Comparison of ENCODE assay signal across 8 cellular contexts in genomic region chr2:172285010-172285621, GRCh38.
DNase-seq lines count a peak whose midpoint lies in the region; ATAC-seq and TF ChIP-seq lines count a peak whose summit lies in the region.

No MANE protein-coding gene starts in this region.

- peak overlapping the region; percentile 97 for H3K27ac Mint-ChIP-seq in neural progenitor cell
- H3K27ac Mint-ChIP-seq in activated CD8-positive, alpha-beta T cell treated with anti-CD3 and anti-CD28 coated beads, Interleukin-2, amount 10 ng/mL, durations not matched to agents 7 days and 5 days: no peak overlapping the region
- no peak overlapping the region for H3K27ac Mint-ChIP-seq in effector memory CD8-positive, alpha-beta T cell

- H3K4me1 Mint-ChIP-seq in neural progenitor cell: peaks cover 59% of the 10 kb centered on the region
- H3K4me1 Mint-ChIP-seq in activated CD8-positive, alpha-beta T cell treated with anti-CD3 and anti-CD28 coated beads, Interleukin-2, amount 10 ng/mL, durations not matched to agents 7 days and 5 days (ENCODE audit: low read depth): peaks cover 8% of the 10 kb centered on the region
- H3K4me1 Mint-ChIP-seq in effector memory CD8-positive, alpha-beta T cell (ENCODE audit: low read depth in 2 of 2): peaks cover 6 to 8% of the 10 kb centered on the region in 2 donors

- POLR2A ChIA-PET in activated CD8-positive, alpha-beta T cell treated with anti-CD3 and anti-CD28 coated beads, Interleukin-2, amount 10 ng/mL, durations not matched to agents 7 days and 5 days (lab: Charles Lee): no interaction called here

- DNase-seq in EL (peak; percentile 70), NCI-H226 (peak; percentile 24), ecto neural progenitor cell (ENCODE audit: low spot score) (peak; percentile 84), neural progenitor cell (ENCODE audit: low spot score) (peak; percentile 92), T-helper 2 cell (no peak)
- no peak for DNase-seq in activated effector memory CD4-positive, alpha-beta T cell treated with Interleukin-2 at 50 U/mL for 16 hours
- DNase-seq in activated CD8-positive, alpha-beta T cell treated with anti-CD3 and anti-CD28 coated beads, Interleukin-2, amount 10 ng/mL, durations not matched to agents 7 days and 5 days: no peak
- no peak for DNase-seq in effector memory CD8-positive, alpha-beta T cell

- H3K27me3 Mint-ChIP-seq in neural progenitor cell (ENCODE audit: insufficient read depth, low read depth): peaks cover 3% of the 10 kb centered on the region
- H3K27me3 Mint-ChIP-seq in activated CD8-positive, alpha-beta T cell treated with anti-CD3 and anti-CD28 coated beads, Interleukin-2, amount 10 ng/mL, durations not matched to agents 7 days and 5 days (ENCODE audit: low read depth): peaks cover 2% of the 10 kb centered on the region
- no peaks in the 10 kb centered on the region for H3K27me3 Mint-ChIP-seq in effector memory CD8-positive, alpha-beta T cell

- no peaks in the 10 kb centered on the region for H3K79me2 ChIP-seq in neural progenitor cell (ENCODE audit: low read depth)

- peaks cover 32% of the 10 kb centered on the region for H3F3A ChIP-seq in neural progenitor cell (ENCODE audit: low read depth)

- H3K4me3 Mint-ChIP-seq in neural progenitor cell: no peak overlapping the region
- no peak overlapping the region for H3K4me3 Mint-ChIP-seq in activated CD8-positive, alpha-beta T cell treated with anti-CD3 and anti-CD28 coated beads, Interleukin-2, amount 10 ng/mL, durations not matched to agents 7 days and 5 days
- H3K4me3 Mint-ChIP-seq in effector memory CD8-positive, alpha-beta T cell: no peak overlapping the region

- H3K4me1 ChIP-seq in neural progenitor cell: peaks cover 40% of the 10 kb centered on the region

- no peaks in the 10 kb centered on the region for H3K27me3 ChIP-seq in neural progenitor cell

- peak overlapping the region; percentile 92 for H3K27ac ChIP-seq in neural progenitor cell

- TF ChIP-seq CTCF in neural progenitor cell (IDR thresholded peaks at IDR 0.05): no peak

- ATAC-seq in activated CD8-positive, alpha-beta T cell treated with anti-CD3 and anti-CD28 coated beads, Interleukin-2, amount 10 ng/mL, durations not matched to agents 7 days and 5 days: no peak
- ATAC-seq in effector memory CD8-positive, alpha-beta T cell (replicated peaks): no peak

- no peaks in the 10 kb centered on the region for H3K36me3 Mint-ChIP-seq in neural progenitor cell
- H3K36me3 Mint-ChIP-seq in activated CD8-positive, alpha-beta T cell treated with anti-CD3 and anti-CD28 coated beads, Interleukin-2, amount 10 ng/mL, durations not matched to agents 7 days and 5 days (ENCODE audit: low read depth): no peaks in the 10 kb centered on the region
- no peaks in the 10 kb centered on the region for H3K36me3 Mint-ChIP-seq in effector memory CD8-positive, alpha-beta T cell (ENCODE audit: insufficient read depth)

- H2AFZ ChIP-seq in neural progenitor cell (replicated peaks): peak overlapping the region; percentile 7

- H3K4me2 ChIP-seq in neural progenitor cell: peak overlapping the region; percentile 64

- H4K20me1 ChIP-seq in neural progenitor cell (ENCODE audit: low read depth): no peaks in the 10 kb centered on the region

- H3K4me3 ChIP-seq in neural progenitor cell: no peak overlapping the region

- H3K9ac ChIP-seq in neural progenitor cell: no peak overlapping the region

- no peaks in the 10 kb centered on the region for H3K9me3 Mint-ChIP-seq in neural progenitor cell
- H3K9me3 Mint-ChIP-seq in activated CD8-positive, alpha-beta T cell treated with anti-CD3 and anti-CD28 coated beads, Interleukin-2, amount 10 ng/mL, durations not matched to agents 7 days and 5 days (ENCODE audit: insufficient read depth): no peaks in the 10 kb centered on the region
- no peaks in the 10 kb centered on the region for H3K9me3 Mint-ChIP-seq in effector memory CD8-positive, alpha-beta T cell

- no peaks in the 10 kb centered on the region for H3K36me3 ChIP-seq in neural progenitor cell

- CTCF ChIA-PET in activated CD8-positive, alpha-beta T cell treated with anti-CD3 and anti-CD28 coated beads, Interleukin-2, amount 10 ng/mL, durations not matched to agents 7 days and 5 days (lab: Charles Lee): interaction anchor here (2.5 kb wide), 1 partner anchor 177 kb away, joined by 10 read pairs; no protein-coding TSS in a partner anchor

- H3K9me3 ChIP-seq in neural progenitor cell (ENCODE audit: low read depth): no peaks in the 10 kb centered on the region

Comparison
In these comparisons a context has a peak if more than half of its experiments do, and no peak if none do; other contexts are left out.
1. DNase-seq: peak in EL (single experiment), NCI-H226 (single experiment), ecto neural progenitor cell (single experiment) and neural progenitor cell (single experiment); none in activated effector memory CD4-positive, alpha-beta T cell treated with Interleukin-2 at 50 U/mL for 16 hours (single experiment), activated CD8-positive, alpha-beta T cell treated with anti-CD3 and anti-CD28 coated beads, Interleukin-2, amount 10 ng/mL, durations not matched to agents 7 days and 5 days (single experiment), effector memory CD8-positive, alpha-beta T cell (0 of 3) and T-helper 2 cell (0 of 5).